12 cellular contexts compared by ENCODE assay signal in the genomic region with DNA sequence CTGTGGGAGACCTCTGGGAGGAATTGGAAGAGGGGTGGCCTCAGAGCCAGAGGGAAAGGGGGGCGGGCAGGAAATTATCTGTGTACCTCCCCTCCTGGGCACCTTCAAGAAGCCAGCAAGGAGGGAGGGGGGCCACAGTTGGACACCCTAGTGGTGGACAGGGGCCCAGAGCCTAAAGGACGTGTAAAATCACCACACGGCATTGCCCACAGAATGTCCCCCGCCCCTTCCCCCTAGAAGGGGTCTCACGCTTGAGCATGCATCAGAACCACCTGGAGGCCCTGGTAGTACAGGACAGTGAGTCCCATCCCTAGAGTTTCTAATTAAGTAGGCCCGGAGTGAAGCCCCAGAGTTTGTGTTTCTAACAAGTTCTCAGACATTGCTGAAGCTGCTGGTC. TPM values are rescaled to one million over a fixed set of nuclear protein-coding genes. Genes with fewer than 3 reads are reported as not detected.
DNase-seq lines count a peak whose midpoint lies in the region; ATAC-seq and TF ChIP-seq lines count a peak whose summit lies in the region.
"Had no signal": no experiment of that assay in that cellular context is flagged by ENCODE, and none has a peak within 500 bp of the region (broad histone marks: within the 10 kb centered on the region; RNA-seq: fewer than 3 reads in every experiment).

No MANE protein-coding gene starts in this region.

- peak overlapping the region; percentile 83 to 92 for H3K27ac Mint-ChIP-seq in T-cell
- peak overlapping the region in 1 of 7 donors; percentile 35 for H3K27ac Mint-ChIP-seq in CD4-positive, alpha-beta memory T cell

- no peak overlapping the region for H2BK5ac ChIP-seq in neuronal stem cell (ENCODE audit: low read length)

- H3K9ac ChIP-seq in neuronal stem cell (ENCODE audit: low read depth, low read length, poor library complexity): no peak overlapping the region

- peaks cover 39 to 44% (median 40%) of the 10 kb centered on the region in 3 donors for H3K4me1 Mint-ChIP-seq in T-cell
- H3K4me1 Mint-ChIP-seq in CD4-positive, alpha-beta memory T cell: peaks cover 20 to 38% (median 29%) of the 10 kb centered on the region in 4 donors

- H3K4me2 ChIP-seq in neuronal stem cell (ENCODE audit: insufficient read depth, low read length, poor library complexity, severe bottlenecking): no peak overlapping the region

- DNase-seq in T-cell (no peak), neuronal stem cell (ENCODE audit: low spot score) (no peak), tibial nerve (ENCODE audit: low spot score in 2 of 2) (no peak), epidermal melanocyte (ENCODE audit: insufficient read length, low spot score) (no peak)
- no peak for DNase-seq in CD4-positive, alpha-beta memory T cell
- DNase-seq: NCI-H524 treated with DMSO at 0.1 percent for 48 hours had no signal

- H3K27me3 Mint-ChIP-seq in T-cell: no peaks in the 10 kb centered on the region
- no peaks in the 10 kb centered on the region for H3K27me3 Mint-ChIP-seq in CD4-positive, alpha-beta memory T cell
- H3K27me3 Mint-ChIP-seq: activated naive CD8-positive, alpha-beta T cell had no signal

- H3K4me3 Mint-ChIP-seq in T-cell: no peak overlapping the region
- peak overlapping the region in 1 of 8 donors; percentile 43 for H3K4me3 Mint-ChIP-seq in CD4-positive, alpha-beta memory T cell
- H3K4me3 Mint-ChIP-seq: dendritic cell treated with granulocyte-macrophage colony-stimulating factor and Interleukin-4, amounts not matched to agents 40 ng/mL and 50 ng/mL, for 4 days had no signal

- H3K14ac ChIP-seq in neuronal stem cell (ENCODE audit: low read length): no peak overlapping the region

- H3K79me1 ChIP-seq in neuronal stem cell (ENCODE audit: low read depth, low read length): no peaks in the 10 kb centered on the region

- H2BK12ac ChIP-seq in neuronal stem cell (ENCODE audit: low read length): no peak overlapping the region

- no peak overlapping the region for H2BK15ac ChIP-seq in neuronal stem cell (ENCODE audit: low read length)

- no peaks in the 10 kb centered on the region for H3K9me3 Mint-ChIP-seq in T-cell
- H3K9me3 Mint-ChIP-seq in CD4-positive, alpha-beta memory T cell: no peaks in the 10 kb centered on the region
- H3K9me3 Mint-ChIP-seq: dendritic cell treated with granulocyte-macrophage colony-stimulating factor and Interleukin-4, amounts not matched to agents 40 ng/mL and 50 ng/mL, for 4 days had no signal

- 83 to 84% methylated on average over 6 of the region's 6 CpGs for WGBS in esophagus, 2 donors
- no CpG with 5 or more reads among the region's 6 CpGs for WGBS in neuronal stem cell (ENCODE audit: extremely low coverage in 2 of 2, insufficient read length in 2 of 2, insufficient replicate concordance in 1 of 2), 2 donors
- 83 to 85% methylated on average over 6 of the region's 6 CpGs for WGBS in tibial nerve, 2 donors

- H2AK5ac ChIP-seq in neuronal stem cell (ENCODE audit: low read depth, low read length): peak overlapping the region; percentile 4

- no peaks in the 10 kb centered on the region for H3K27me3 ChIP-seq in esophagus (ENCODE audit: control insufficient read depth in 1 of 2, insufficient read depth in 2 of 2, low read length in 2 of 2)
- no peaks in the 10 kb centered on the region for H3K27me3 ChIP-seq in neuronal stem cell (ENCODE audit: control insufficient read depth in 3 of 3, insufficient read depth in 3 of 3, low read depth in 1 of 3, low read length in 3 of 3)
- no peaks in the 10 kb centered on the region for H3K27me3 ChIP-seq in tibial nerve
- H3K27me3 ChIP-seq in CD4-positive, alpha-beta memory T cell (ENCODE audit: insufficient read depth, low read length): no peaks in the 10 kb centered on the region

- no peak overlapping the region for H4K8ac ChIP-seq in neuronal stem cell (ENCODE audit: low read depth, low read length)

- no peak for TF ChIP-seq EP300 in tibial nerve (IDR thresholded peaks at IDR 0.05)

- POLR2A ChIA-PET in T-cell (lab: Charles Lee): no interaction called here
- POLR2A ChIA-PET in CD4-positive, alpha-beta memory T cell (lab: Charles Lee; ENCODE audit: partially characterized antibody): no interaction called here

- H3K23ac ChIP-seq in neuronal stem cell (ENCODE audit: low read depth, low read length, poor library complexity): no peak overlapping the region

- peaks cover 0 to 24% of the 10 kb centered on the region in 2 donors for H3K4me1 ChIP-seq in esophagus (ENCODE audit: control insufficient read depth in 2 of 2, insufficient read depth in 2 of 2, low read length in 1 of 2)
- H3K4me1 ChIP-seq in neuronal stem cell (ENCODE audit: control insufficient read depth in 2 of 2, insufficient read depth in 1 of 2, low read depth in 1 of 2, low read length in 2 of 2): peaks cover 2 to 5% of the 10 kb centered on the region in 2 donors
- peaks cover 0 to 54% (median 22%) of the 10 kb centered on the region in 4 donors for H3K4me1 ChIP-seq in tibial nerve
- H3K4me1 ChIP-seq in CD4-positive, alpha-beta memory T cell (ENCODE audit: insufficient read depth, low read length): peaks cover 18% of the 10 kb centered on the region

- TF ChIP-seq POLR2A in tibial nerve (IDR thresholded peaks at IDR 0.05): no peak

- H3K4me3 ChIP-seq in esophagus (ENCODE audit: low read depth in 1 of 2, low read length in 2 of 2) (no peak overlapping the region), neuronal stem cell (ENCODE audit: low read length in 2 of 2) (no peak overlapping the region), tibial nerve (no peak overlapping the region)
- no peak overlapping the region for H3K4me3 ChIP-seq in CD4-positive, alpha-beta memory T cell (ENCODE audit: low read length in 2 of 2)

- no peaks in the 10 kb centered on the region for H3K9me3 ChIP-seq in esophagus (ENCODE audit: control insufficient read depth in 2 of 2, insufficient read depth in 1 of 2, low read depth in 1 of 2, low read length in 1 of 2)
- no peaks in the 10 kb centered on the region for H3K9me3 ChIP-seq in neuronal stem cell (replicated peaks in 1 of 2; ENCODE audit: control insufficient read depth in 2 of 2, insufficient read depth in 1 of 2, low read depth in 1 of 2, low read length in 2 of 2)
- H3K9me3 ChIP-seq in tibial nerve: no peaks in the 10 kb centered on the region
- H3K9me3 ChIP-seq in CD4-positive, alpha-beta memory T cell (ENCODE audit: control insufficient read depth in 1 of 2, low read length in 2 of 2): no peaks in the 10 kb centered on the region

- TF ChIP-seq CTCF in tibial nerve (IDR thresholded peaks at IDR 0.05): no peak

- H3K27ac ChIP-seq in esophagus (ENCODE audit: low read depth in 2 of 2, low read length in 1 of 2) (peak overlapping the region; percentile 40 to 58), neuronal stem cell (replicated peaks; ENCODE audit: low read length) (no peak overlapping the region), tibial nerve (peak overlapping the region; percentile 0 to 88 (median 62))
- no peak overlapping the region for H3K27ac ChIP-seq in CD4-positive, alpha-beta memory T cell (ENCODE audit: low read depth, low read length)

- CTCF ChIA-PET in T-cell (lab: Charles Lee): interaction anchor here (0.6 to 2.3 kb wide), 6 partner anchors 11 to 233 kb away, joined by 3 to 13 read pairs (median 4); no protein-coding TSS in a partner anchor
- CTCF ChIA-PET in CD4-positive, alpha-beta memory T cell (lab: Charles Lee; ENCODE audit: partially characterized antibody): interaction anchor here (1.6 to 16.7 kb wide), 7 partner anchors 11 to 234 kb away, joined by 4 to 318 read pairs (median 25); a partner anchor contains a TSS

- H3K36me3 ChIP-seq in esophagus (ENCODE audit: control insufficient read depth in 2 of 2, insufficient read depth in 2 of 2, low read length in 1 of 2) (peaks cover 0 to 2% of the 10 kb centered on the region in 2 donors), neuronal stem cell (replicated peaks in 1 of 2; ENCODE audit: control insufficient read depth in 2 of 2, insufficient read depth in 2 of 2, low read length in 2 of 2) (peaks cover 0 to 5% of the 10 kb centered on the region in 2 donors), tibial nerve (peaks cover 0 to 19% (median 0%) of the 10 kb centered on the region in 3 donors)
- H3K36me3 ChIP-seq in CD4-positive, alpha-beta memory T cell (ENCODE audit: insufficient read depth, low read length): no peaks in the 10 kb centered on the region

- ATAC-seq in T-cell (replicated peaks in 1 of 4) (no peak), GM19023 (IDR thresholded peaks at IDR 0.05; ENCODE audit: unreplicated experiment) (no peak)

- H3K36me3 Mint-ChIP-seq in T-cell: peaks cover 12% of the 10 kb centered on the region
- H3K36me3 Mint-ChIP-seq in CD4-positive, alpha-beta memory T cell: peaks cover 0 to 9% of the 10 kb centered on the region in 2 donors

- H3K4ac ChIP-seq in neuronal stem cell (ENCODE audit: low read length): no peak overlapping the region

- no peak overlapping the region for H2BK120ac ChIP-seq in neuronal stem cell (ENCODE audit: low read depth, low read length)

- H3K18ac ChIP-seq in neuronal stem cell (ENCODE audit: low read length): no peak overlapping the region

- H4K91ac ChIP-seq in neuronal stem cell (ENCODE audit: low read depth, low read length, poor library complexity): no peak overlapping the region

- no peak overlapping the region for H2AFZ ChIP-seq in neuronal stem cell (ENCODE audit: low read length)

- intact Hi-C loops in CD4-positive, alpha-beta memory T cell (cut with micrococcal nuclease): loop anchor here (10.0 kb wide), 1 partner anchor 898 kb away; no protein-coding TSS in a partner anchor

RNA-seq across cellular contexts. Expression of a gene that starts 8.2 kb away (rescaled TPM):
- total RNA-seq in T-cell (not detected), tibial nerve (1 to 10 TPM in 1 of 4 donors, under 1 TPM in 2, not detected in 1; 0.30 to 1.2 (median 0.42) TPM)
- 100 to 1,000 TPM; 101 to 139 TPM for polyA plus RNA-seq in esophagus
- polyA plus RNA-seq in neuronal stem cell (2013, experiment 1 of 2): not detected
- polyA plus RNA-seq in neuronal stem cell (2013, experiment 2 of 2): 0.07 TPM
- not detected for total RNA-seq in CD4-positive, alpha-beta memory T cell
- polyA plus RNA-seq in CD4-positive, alpha-beta memory T cell: not detected
- total RNA-seq: left colon, occipital lobe had no signal

RNA-seq across cellular contexts. Expression of a gene that starts 11.2 kb away (rescaled TPM):
- total RNA-seq in T-cell (10 to 100 TPM; 24.0 to 33.5 (median 29.4) TPM), tibial nerve (10 to 100 TPM in 3 of 4 donors, 1 to 10 TPM in 1; 8.8 to 19.2 (median 15.5) TPM)
- 10 to 100 TPM in 1 of 2 donors, 1 to 10 TPM in 1; 5.3 to 11.6 TPM for polyA plus RNA-seq in esophagus
- 49.8 TPM for polyA plus RNA-seq in neuronal stem cell (2013, experiment 1 of 2)
- polyA plus RNA-seq in neuronal stem cell (2013, experiment 2 of 2): 50.8 TPM
- 10 to 100 TPM; 40.8 to 41.8 TPM for total RNA-seq in CD4-positive, alpha-beta memory T cell
- polyA plus RNA-seq in CD4-positive, alpha-beta memory T cell: 10 to 100 TPM; 32.1 to 33.3 TPM

RNA-seq across cellular contexts. Expression of a gene that starts 41.6 kb away (rescaled TPM):
- total RNA-seq in T-cell (under 1 TPM; 0.25 to 0.99 (median 0.82) TPM), tibial nerve (100 to 1,000 TPM in 1 of 4 donors, 10 to 100 TPM in 3; 47.3 to 109 (median 83.6) TPM)
- 10 to 100 TPM; 23.2 to 75.2 TPM for polyA plus RNA-seq in esophagus
- polyA plus RNA-seq in neuronal stem cell (2013, experiment 1 of 2): 1.3 TPM
- 1.1 TPM for polyA plus RNA-seq in neuronal stem cell (2013, experiment 2 of 2)
- total RNA-seq in CD4-positive, alpha-beta memory T cell: under 1 TPM; 0.15 to 0.39 TPM
- polyA plus RNA-seq in CD4-positive, alpha-beta memory T cell: under 1 TPM in 1 of 2 donors, not detected in 1; 0.14 TPM

RNA-seq across cellular contexts. Expression of a gene that starts 56.0 kb away (rescaled TPM):
- total RNA-seq in T-cell (10 to 100 TPM in 3 of 5 donors, 1 to 10 TPM in 2; 5.8 to 13.7 (median 10.2) TPM), tibial nerve (10 to 100 TPM; 24.6 to 37.9 (median 33.8) TPM)
- polyA plus RNA-seq in esophagus: 10 to 100 TPM; 17.7 to 20.6 TPM
- 12.5 TPM for polyA plus RNA-seq in neuronal stem cell (2013, experiment 1 of 2)
- polyA plus RNA-seq in neuronal stem cell (2013, experiment 2 of 2): 12.3 TPM
- total RNA-seq in CD4-positive, alpha-beta memory T cell: 10 to 100 TPM; 12.1 to 12.3 TPM
- polyA plus RNA-seq in CD4-positive, alpha-beta memory T cell: 1 to 10 TPM; 8.7 to 9.0 TPM

Comparison
In these comparisons a context has a peak if more than half of its experiments do, and no peak if none do; other contexts are left out.
1. H3K27ac ChIP-seq: peak in esophagus (2 of 2) and tibial nerve (4 of 4); none in neuronal stem cell (single experiment) and CD4-positive, alpha-beta memory T cell (single experiment).
2. RNA of a gene that starts 41.6 kb away (total RNA-seq): 47.3 to 109 TPM in tibial nerve; 0.25 to 0.99 TPM in T-cell and 0.15 to 0.39 TPM in CD4-positive, alpha-beta memory T cell; every median in the first group is over 10 times any median in the second.